27 cellular contexts compared by ENCODE assay signal in the genomic region with DNA sequence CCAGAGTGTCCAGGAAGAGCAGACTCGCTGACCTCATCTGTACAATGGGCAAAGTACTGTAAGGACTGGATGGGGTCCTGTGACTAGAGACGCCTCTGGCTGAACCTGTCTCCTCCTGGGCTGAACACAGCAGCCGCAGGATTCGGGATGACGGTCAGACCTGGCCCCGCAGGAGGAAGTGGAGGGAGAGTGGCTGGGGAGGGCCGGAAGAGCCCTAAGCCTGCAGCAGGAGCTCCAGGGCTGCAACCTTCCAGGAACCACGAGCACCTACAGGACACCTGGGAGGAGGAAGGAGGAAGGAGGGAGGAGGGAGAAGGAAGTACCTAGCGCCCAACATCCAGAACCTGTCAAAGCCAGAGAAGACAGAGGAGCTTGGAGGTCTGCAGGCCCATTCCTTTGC. TPM values are rescaled to one million over a fixed set of nuclear protein-coding genes. Genes with fewer than 3 reads are reported as not detected.
DNase-seq lines count a peak whose midpoint lies in the region; ATAC-seq, FAIRE-seq and TF ChIP-seq lines count a peak whose summit lies in the region.
"Had no signal": no experiment of that assay in that cellular context is flagged by ENCODE, and none has a peak within 500 bp of the region (broad histone marks: within the 10 kb centered on the region; RNA-seq: fewer than 3 reads in every experiment).

No MANE protein-coding gene starts in this region.

- H3K27me3 Mint-ChIP-seq in T-helper 1 cell treated with Interleukin-12 subunit alpha and Interleukin-12 subunit beta and Interleukin-4 antibody, amounts not matched to agents 30 μg/mL and 1 μg/mL, for 36 hours (ENCODE audit: low read depth): no peaks in the 10 kb centered on the region
- no peaks in the 10 kb centered on the region for H3K27me3 Mint-ChIP-seq in Caco-2 (ENCODE audit: insufficient read depth, unreplicated experiment)
- H3K27me3 Mint-ChIP-seq in neural progenitor cell (ENCODE audit: insufficient read depth, low read depth): peaks cover 11% of the 10 kb centered on the region
- H3K27me3 Mint-ChIP-seq: activated CD4-positive, alpha-beta memory T cell treated with anti-CD3 and anti-CD28 coated beads, Interleukin-2, amount 10 ng/mL, durations not matched to agents 7 days and 5 days; stimulated activated naive CD8-positive, alpha-beta T cell treated with anti-CD3 and anti-CD28 coated beads, Interleukin-15, Interleukin-2, amounts not matched to agents 100 ng/mL and 50 ng/mL, for 24 hours had no signal

- H4K20me1 ChIP-seq in K562 (replicated peaks; ENCODE audit: control insufficient read depth, insufficient read depth, low read length) (no peaks in the 10 kb centered on the region), neural progenitor cell (ENCODE audit: low read depth) (peaks cover 57% of the 10 kb centered on the region), PC-3 (ENCODE audit: low read length) (no peaks in the 10 kb centered on the region)

- H3K9me3 ChIP-seq in Caco-2 (no peaks in the 10 kb centered on the region), K562 (replicated peaks; ENCODE audit: control insufficient read depth, insufficient read depth, low read depth, low read length) (no peaks in the 10 kb centered on the region), neural progenitor cell (ENCODE audit: low read depth) (no peaks in the 10 kb centered on the region), PC-3 (ENCODE audit: low read length) (no peaks in the 10 kb centered on the region)
- H3K9me3 ChIP-seq: colonic mucosa, esophagus muscularis mucosa, Peyer's patch, tibial artery had no signal

- no peak overlapping the region for H3K4me2 ChIP-seq in K562 (ENCODE audit: insufficient read depth, low read length)
- no peak overlapping the region for H3K4me2 ChIP-seq in neural progenitor cell
- no peak overlapping the region for H3K4me2 ChIP-seq in PC-3 (ENCODE audit: low read length)

- DNase-seq in T-helper 1 cell (no peak), Caco-2 (no peak), K562 (ENCODE audit: extremely low read depth in 1 of 4, low spot score in 3 of 4) (no peak), neural progenitor cell (ENCODE audit: low spot score) (no peak), NCI-H1436 (lab: John Stamatoyannopoulos, UW) (no peak), nucleus accumbens (lab: John Stamatoyannopoulos, UW) (no peak), PC-3 (no peak)
- DNase-seq: 8988T; activated CD4-positive, alpha-beta memory T cell treated with anti-CD3 and anti-CD28 coated beads, Interleukin-2, amount 10 ng/mL, durations not matched to agents 7 days and 5 days; amniotic stem cell; colonic mucosa; DMS79 treated with DMSO at 0.1 percent for 48 hours; foreskin melanocyte; mesendoderm; NCI-H146; NCI-H524; Peyer's patch; posterior cingulate gyrus; T-helper 9 cell; tibial artery had no signal

- POLR2A ChIA-PET in Caco-2 (lab: Charles Lee) (no interaction called here), K562 (lab: Yijun Ruan, JAX) (interaction anchor here (1.2 kb wide), 2 partner anchors 11 to 15 kb away, joined by 3 read pairs; no protein-coding TSS in a partner anchor), PC-3 (lab: Charles Lee; ENCODE audit: unreplicated experiment) (no interaction called here)

- H3K36me3 ChIP-seq in Caco-2 (ENCODE audit: control insufficient read depth, insufficient read depth, low read length) (peaks cover 3% of the 10 kb centered on the region; the same call in 1 of the 2 replicates), K562 (ENCODE audit: control insufficient read depth, insufficient read depth, low read length) (peaks cover 29% of the 10 kb centered on the region; the same call in 2 of the 3 replicates), neural progenitor cell (no peaks in the 10 kb centered on the region), PC-3 (ENCODE audit: low read depth, low read length) (no peaks in the 10 kb centered on the region)

- in situ Hi-C loops in K562 (cut with MboI): no loop called here

- no peak overlapping the region for H3K4me3 ChIP-seq in Caco-2 (ENCODE audit: low read depth, low read length)
- H3K4me3 ChIP-seq in K562: no peak overlapping the region
- H3K4me3 ChIP-seq in neural progenitor cell: no peak overlapping the region
- H3K4me3 ChIP-seq in PC-3 (ENCODE audit: low read length): no peak overlapping the region
- H3K4me3 ChIP-seq: colonic mucosa, esophagus muscularis mucosa, Peyer's patch, tibial artery had no signal

- H3K27ac ChIP-seq in K562 (ENCODE audit: extremely low read depth, low read depth, low read length) (no peak overlapping the region), neural progenitor cell (no peak overlapping the region), PC-3 (ENCODE audit: low read length) (no peak overlapping the region)
- H3K27ac ChIP-seq: colonic mucosa, Peyer's patch, tibial artery had no signal

- H3K79me2 ChIP-seq in K562 (ENCODE audit: control insufficient read depth, insufficient read depth, low read length) (no peaks in the 10 kb centered on the region; the same call in 2 of the 3 replicates), neural progenitor cell (ENCODE audit: low read depth) (no peaks in the 10 kb centered on the region), PC-3 (ENCODE audit: low read length) (peaks cover 20% of the 10 kb centered on the region)

- WGBS in K562 (ENCODE audit: insufficient coverage, low coverage, missing lambda C conversion rate): 91% methylated on average over 9 of the region's 9 CpGs

- H3K27me3 ChIP-seq in Caco-2 (replicated peaks; ENCODE audit: control insufficient read depth, insufficient read depth, low read length): no peaks in the 10 kb centered on the region
- H3K27me3 ChIP-seq in K562 (ENCODE audit: control insufficient read depth in 2 of 2, insufficient read depth in 2 of 2, low read length in 2 of 2): no peaks in the 10 kb centered on the region
- H3K27me3 ChIP-seq in neural progenitor cell: no peaks in the 10 kb centered on the region
- no peaks in the 10 kb centered on the region for H3K27me3 ChIP-seq in PC-3 (ENCODE audit: low read length)
- H3K27me3 ChIP-seq: colonic mucosa, esophagus muscularis mucosa, Peyer's patch, tibial artery had no signal

- no peak for TF ChIP-seq EP300 in K562 (IDR thresholded peaks at IDR 0.05; ENCODE audit: low read length)

- CTCF ChIA-PET in Caco-2 (lab: Charles Lee): no interaction called here
- CTCF ChIA-PET in K562 (lab: Yijun Ruan, JAX; ENCODE audit: low intra/inter-chr PET ratio): no interaction called here
- CTCF ChIA-PET in PC-3 (lab: Charles Lee): no interaction called here

- no peaks in the 10 kb centered on the region for H3K9me2 ChIP-seq in PC-3 (replicated peaks; ENCODE audit: low read length)

- H3K4me1 Mint-ChIP-seq in T-helper 1 cell treated with Interleukin-12 subunit alpha and Interleukin-12 subunit beta and Interleukin-4 antibody, amounts not matched to agents 30 μg/mL and 1 μg/mL, for 36 hours (ENCODE audit: low read depth): peaks cover 17% of the 10 kb centered on the region
- no peaks in the 10 kb centered on the region for H3K4me1 Mint-ChIP-seq in Caco-2 (ENCODE audit: low read depth, unreplicated experiment)
- H3K4me1 Mint-ChIP-seq in neural progenitor cell: peaks cover 8% of the 10 kb centered on the region

- peak overlapping the region; percentile 30 for H3K4me3 Mint-ChIP-seq in T-helper 1 cell treated with Interleukin-12 subunit alpha and Interleukin-12 subunit beta and Interleukin-4 antibody, amounts not matched to agents 30 μg/mL and 1 μg/mL, for 36 hours
- no peak overlapping the region for H3K4me3 Mint-ChIP-seq in Caco-2 (ENCODE audit: unreplicated experiment)
- no peak overlapping the region for H3K4me3 Mint-ChIP-seq in neural progenitor cell
- H3K4me3 Mint-ChIP-seq: activated CD4-positive, alpha-beta memory T cell treated with anti-CD3 and anti-CD28 coated beads, Interleukin-2, amount 10 ng/mL, durations not matched to agents 7 days and 5 days; stimulated activated naive CD8-positive, alpha-beta T cell treated with anti-CD3 and anti-CD28 coated beads, Interleukin-15, Interleukin-2, amounts not matched to agents 100 ng/mL and 50 ng/mL, for 24 hours had no signal

- H2AFZ ChIP-seq in K562 (ENCODE audit: low read depth, low read length) (no peak overlapping the region), neural progenitor cell (replicated peaks) (no peak overlapping the region), PC-3 (ENCODE audit: low read length) (no peak overlapping the region)

- H3K36me3 Mint-ChIP-seq in T-helper 1 cell treated with Interleukin-12 subunit alpha and Interleukin-12 subunit beta and Interleukin-4 antibody, amounts not matched to agents 30 μg/mL and 1 μg/mL, for 36 hours (ENCODE audit: low read depth): peaks cover 13% of the 10 kb centered on the region
- H3K36me3 Mint-ChIP-seq in Caco-2 (ENCODE audit: insufficient read depth, unreplicated experiment) (peaks cover 57% of the 10 kb centered on the region), neural progenitor cell (peaks cover 17% of the 10 kb centered on the region)

- H3K4me1 ChIP-seq in Caco-2: no peaks in the 10 kb centered on the region
- H3K4me1 ChIP-seq in K562 (replicated peaks in 1 of 2; ENCODE audit: control insufficient read depth in 2 of 2, insufficient read depth in 2 of 2, low read length in 2 of 2): peaks cover 0 to 18% of the 10 kb centered on the region in 2 experiments; a peak in 1 of 5 replicates
- H3K4me1 ChIP-seq in neural progenitor cell: no peaks in the 10 kb centered on the region
- no peaks in the 10 kb centered on the region for H3K4me1 ChIP-seq in PC-3 (ENCODE audit: insufficient read depth, low read length)

- no peaks in the 10 kb centered on the region for H3K9me1 ChIP-seq in K562 (ENCODE audit: control insufficient read depth, insufficient read depth, low read length)

- H3F3A ChIP-seq in neural progenitor cell (ENCODE audit: low read depth) (no peaks in the 10 kb centered on the region), PC-3 (ENCODE audit: low read length, unreplicated experiment) (no peaks in the 10 kb centered on the region)

- no peak for FAIRE-seq in K562 (lab: Jason Lieb, UNC)
- FAIRE-seq: H1, HTR-8/SVneo had no signal

- no peak overlapping the region for H3K9ac ChIP-seq in K562 (ENCODE audit: insufficient read depth in 1 of 2, low read depth in 2 of 2, low read length in 2 of 2)
- H3K9ac ChIP-seq in neural progenitor cell: no peak overlapping the region
- no peak overlapping the region for H3K9ac ChIP-seq in PC-3 (ENCODE audit: low read length)

- no peak for ATAC-seq in K562
- ATAC-seq in PC-3: no peak
- ATAC-seq: left lobe of liver, sciatic nerve had no signal

- H3K27ac Mint-ChIP-seq in T-helper 1 cell treated with Interleukin-12 subunit alpha and Interleukin-12 subunit beta and Interleukin-4 antibody, amounts not matched to agents 30 μg/mL and 1 μg/mL, for 36 hours: no peak overlapping the region
- H3K27ac Mint-ChIP-seq in Caco-2 (ENCODE audit: unreplicated experiment) (peak overlapping the region; percentile 33), neural progenitor cell (peak overlapping the region; percentile 68)
- H3K27ac Mint-ChIP-seq: stimulated activated naive CD8-positive, alpha-beta T cell treated with anti-CD3 and anti-CD28 coated beads, Interleukin-15, Interleukin-2, amounts not matched to agents 100 ng/mL and 50 ng/mL, for 24 hours had no signal

- TF ChIP-seq POLR2A in K562 (conservative IDR thresholded peaks at IDR 0.05): no peak

- BruUV-seq in Caco-2 (replicated peaks; lab: Mats Ljungman, UMichigan) (no TSS peak), K562 (replicated peaks; lab: Mats Ljungman, UMichigan) (no TSS peak), PC-3 (replicated peaks; lab: Mats Ljungman, UMichigan) (no TSS peak)

- TF ChIP-seq RAD21 in K562 (CRISPR knock-in tag; conservative IDR thresholded peaks at IDR 0.05 in 1 of 2, IDR thresholded peaks at IDR 0.05 in 1 of 2): no peak

- no peak for TF ChIP-seq CTCF in Caco-2 (IDR thresholded peaks at IDR 0.05; ENCODE audit: insufficient read depth in 1 of 2, low read depth in 1 of 2, low read length in 1 of 2, severe bottlenecking in 1 of 2, unreplicated experiment in 1 of 2)
- TF ChIP-seq CTCF in K562 (IDR thresholded peaks at IDR 0.05 in 2 of 3, conservative IDR thresholded peaks at IDR 0.05 in 1 of 3; ENCODE audit: insufficient read depth in 2 of 3, low read depth in 1 of 3, low read length in 3 of 3): no peak
- TF ChIP-seq CTCF in neural progenitor cell (IDR thresholded peaks at IDR 0.05): no peak
- no peak for TF ChIP-seq CTCF in PC-3 (conservative IDR thresholded peaks at IDR 0.05; ENCODE audit: low read depth, low read length)

- no peaks in the 10 kb centered on the region for H3K9me3 Mint-ChIP-seq in T-helper 1 cell treated with Interleukin-12 subunit alpha and Interleukin-12 subunit beta and Interleukin-4 antibody, amounts not matched to agents 30 μg/mL and 1 μg/mL, for 36 hours
- H3K9me3 Mint-ChIP-seq in Caco-2 (ENCODE audit: unreplicated experiment) (no peaks in the 10 kb centered on the region), neural progenitor cell (no peaks in the 10 kb centered on the region)
- H3K9me3 Mint-ChIP-seq: activated CD4-positive, alpha-beta memory T cell treated with anti-CD3 and anti-CD28 coated beads, Interleukin-2, amount 10 ng/mL, durations not matched to agents 7 days and 5 days; stimulated activated naive CD8-positive, alpha-beta T cell treated with anti-CD3 and anti-CD28 coated beads, Interleukin-15, Interleukin-2, amounts not matched to agents 100 ng/mL and 50 ng/mL, for 24 hours had no signal

- intact Hi-C loops in Caco-2 (cut with micrococcal nuclease; ENCODE audit: unreplicated experiment): no loop called here
- intact Hi-C loops in K562 (cut with micrococcal nuclease): no loop called here
- intact Hi-C loops in PC-3 (cut with micrococcal nuclease): no loop called here

RNA-seq across cellular contexts. Expression of a gene that starts 30.3 kb away (rescaled TPM):
- 73.7 and 75.6 TPM in 2 replicates for total RNA-seq in Caco-2 (2022)
- 41.9 and 74.6 TPM in 2 replicates for total RNA-seq in K562 (2011; cell fraction: chromatin; rRNA removed; ENCODE audit: low replicate concordance)
- 31.5 and 35.9 TPM in 2 replicates for total RNA-seq in K562 (2011; cell fraction: nucleolus; rRNA removed)
- total RNA-seq in K562 (2011; cell fraction: nucleoplasm; rRNA removed): 35.6 and 54.7 TPM in 2 replicates
- 14.3 and 18.0 TPM in 2 replicates for total RNA-seq in K562 (2014; rRNA removed)
- 10.8 and 12.1 TPM in 2 replicates for total RNA-seq in K562 (2014; rRNA removed; fragmentation: Illumina TruSeq; extraction: Trizol)
- 19.8 and 23.5 TPM in 2 replicates for total RNA-seq in K562 (2015; rRNA removed; fragmentation: Illumina TruSeq; extraction: Trizol)
- total RNA-seq in K562 (2021): 29.8 and 43.2 TPM in 2 replicates
- polyA plus RNA-seq in K562 (2011; rRNA removed): 3.2 and 4.2 TPM in 2 replicates
- polyA plus RNA-seq in K562 (2011; cell fraction: cytosol; rRNA removed): 3.5 and 8.3 TPM in 2 replicates
- 12.6 and 17.1 TPM in 2 replicates for polyA plus RNA-seq in K562 (2011; cell fraction: nucleus; rRNA removed)
- polyA plus RNA-seq in K562 (2012): 25.7 and 34.0 TPM in 2 replicates
- polyA plus RNA-seq in K562 (2014; fragmentation: Illumina TruSeq; extraction: Trizol): 22.3 and 22.7 TPM in 2 replicates
- polyA plus RNA-seq in K562 (2014; fragmentation: Nextera tagmentation; extraction: Ambion mirVana): under 1 TPM; 0.03 TPM
- polyA plus RNA-seq in K562 (2014; rRNA removed): 19.2 and 27.2 TPM in 2 replicates
- 10.0 and 10.2 TPM in 2 replicates for polyA minus RNA-seq in K562 (2011; rRNA and poly(A)+ RNA removed)
- polyA minus RNA-seq in K562 (2011; cell fraction: cytosol; rRNA and poly(A)+ RNA removed): 18.2 and 26.2 TPM in 2 replicates
- polyA minus RNA-seq in K562 (2011; cell fraction: nucleus; rRNA and poly(A)+ RNA removed): 11.3 and 12.7 TPM in 2 replicates
- 16.1 and 27.2 TPM in 2 replicates for total RNA-seq in neural progenitor cell (ENCODE audit: low replicate concordance)
- total RNA-seq in PC-3 (2014; rRNA removed): 26.8 and 57.8 TPM in 2 replicates
